In genomic region chr22:42282943-42283287, GRCh38 we compare ENCODE assay signal across 10 cellular contexts. TPM values are rescaled to one million over a fixed set of nuclear protein-coding genes. Genes with fewer than 3 reads are reported as not detected.
DNase-seq lines count a peak whose midpoint lies in the region; ATAC-seq and TF ChIP-seq lines count a peak whose summit lies in the region.
"Had no signal": no experiment of that assay in that cellular context is flagged by ENCODE, and none has a peak within 500 bp of the region (broad histone marks: within the 10 kb centered on the region; RNA-seq: fewer than 3 reads in every experiment).

No MANE protein-coding gene starts in this region.

- no peak for TF ChIP-seq CTCF in breast epithelium (IDR thresholded peaks at IDR 0.05)
- no peak for TF ChIP-seq CTCF in mammary epithelial cell (conservative IDR thresholded peaks at IDR 0.05 in 1 of 2, IDR thresholded peaks at IDR 0.05 in 1 of 2; ENCODE audit: extremely low read depth in 1 of 2, insufficient read depth in 1 of 2, low read depth in 1 of 2, low read length in 2 of 2)
- no peak for TF ChIP-seq CTCF in upper lobe of left lung (IDR thresholded peaks at IDR 0.05)

- in situ Hi-C loops in mammary epithelial cell (cut with MboI; ENCODE audit: low sequenced_read_pairs in 2 of 2), result no loop called here

- H3K9me3 ChIP-seq in breast epithelium, result no peaks in the 10 kb centered on the region
- no peaks in the 10 kb centered on the region for H3K9me3 ChIP-seq in mammary epithelial cell (replicated peaks; ENCODE audit: insufficient read depth, low read length)
- no peaks in the 10 kb centered on the region for H3K9me3 ChIP-seq in naive thymus-derived CD4-positive, alpha-beta T cell (ENCODE audit: control insufficient read depth in 2 of 3, low read length in 3 of 3)
- H3K9me3 ChIP-seq in upper lobe of left lung, result no peaks in the 10 kb centered on the region
- H3K9me3 ChIP-seq: BE2C had no signal

- no TSS peak for BruUV-seq in mammary epithelial cell (replicated peaks; lab: Mats Ljungman, UMichigan)

- peaks cover 7% of the 10 kb centered on the region for H3K36me3 Mint-ChIP-seq in central memory CD8-positive, alpha-beta T cell (ENCODE audit: insufficient read depth)
- no peaks in the 10 kb centered on the region for H3K36me3 Mint-ChIP-seq in naive thymus-derived CD4-positive, alpha-beta T cell

- no peaks in the 10 kb centered on the region for H3K79me2 ChIP-seq in mammary epithelial cell (ENCODE audit: insufficient read depth, low read length)

- H3K4me2 ChIP-seq in mammary epithelial cell (ENCODE audit: insufficient read depth, low read depth, low read length), result no peak overlapping the region

- 41% methylated on average over 14 of the region's 14 CpGs for WGBS in mammary epithelial cell (ENCODE audit: low coverage, missing lambda C conversion rate)
- WGBS in upper lobe of left lung, 2 donors, result 26 to 53% methylated on average over 13 to 14 of the region's 14 CpGs

- DNase-seq in breast epithelium (ENCODE audit: low spot score in 2 of 2) (no peak), mammary epithelial cell (no peak), upper lobe of left lung (no peak), SIG-M5 (lab: John Stamatoyannopoulos, UW) (no peak)
- no peak for DNase-seq in central memory CD8-positive, alpha-beta T cell (ENCODE audit: low spot score in 2 of 2)
- no peak for DNase-seq in naive thymus-derived CD4-positive, alpha-beta T cell
- DNase-seq: effector CD8-positive, alpha-beta T cell had no signal

- H2AFZ ChIP-seq in mammary epithelial cell (ENCODE audit: low read depth, low read length), result no peak overlapping the region

- peak overlapping the region; percentile 27 to 74 (median 49) for H3K4me3 ChIP-seq in breast epithelium
- no peak overlapping the region for H3K4me3 ChIP-seq in mammary epithelial cell (replicated peaks in 1 of 3; ENCODE audit: insufficient read depth in 1 of 3, low read depth in 2 of 3, low read length in 3 of 3)
- H3K4me3 ChIP-seq in naive thymus-derived CD4-positive, alpha-beta T cell (ENCODE audit: low read length), result no peak overlapping the region
- H3K4me3 ChIP-seq in upper lobe of left lung, result peak overlapping the region in 3 of 4 donors; percentile 28 to 43 (median 32)

- CTCF ChIA-PET in mammary epithelial cell (lab: Charles Lee; ENCODE audit: low non-redundant PET), result no interaction called here
- CTCF ChIA-PET in naive thymus-derived CD4-positive, alpha-beta T cell (lab: Charles Lee), result interaction anchor here (1.1 kb wide), 1 partner anchor 10 kb away, joined by 9 read pairs; no protein-coding TSS in a partner anchor

- no peak overlapping the region for H3K27ac Mint-ChIP-seq in central memory CD8-positive, alpha-beta T cell (ENCODE audit: low read depth)
- peak overlapping the region in 3 of 9 donors; percentile 37 to 53 (median 42) for H3K27ac Mint-ChIP-seq in naive thymus-derived CD4-positive, alpha-beta T cell

- peaks cover 0 to 5% of the 10 kb centered on the region in 2 donors for H3K4me1 ChIP-seq in breast epithelium
- H3K4me1 ChIP-seq in mammary epithelial cell (ENCODE audit: insufficient read depth, low read length), result no peaks in the 10 kb centered on the region
- H3K4me1 ChIP-seq in naive thymus-derived CD4-positive, alpha-beta T cell (ENCODE audit: control insufficient read depth in 2 of 2, insufficient read depth in 2 of 2, low read length in 2 of 2), result peaks cover 28 to 31% of the 10 kb centered on the region in 2 donors
- peaks cover 13 to 17% (median 16%) of the 10 kb centered on the region in 4 donors for H3K4me1 ChIP-seq in upper lobe of left lung

- no peaks in the 10 kb centered on the region for H3K9me3 Mint-ChIP-seq in central memory CD8-positive, alpha-beta T cell
- no peaks in the 10 kb centered on the region for H3K9me3 Mint-ChIP-seq in naive thymus-derived CD4-positive, alpha-beta T cell

- H3K27me3 Mint-ChIP-seq in central memory CD8-positive, alpha-beta T cell, result peaks cover 25% of the 10 kb centered on the region
- H3K27me3 Mint-ChIP-seq in naive thymus-derived CD4-positive, alpha-beta T cell, result peaks cover 0 to 28% (median 4%) of the 10 kb centered on the region in 5 donors

- H3K27ac ChIP-seq in breast epithelium, result no peak overlapping the region
- H3K27ac ChIP-seq in mammary epithelial cell (ENCODE audit: insufficient read depth, low read depth, low read length), result no peak overlapping the region
- no peak overlapping the region for H3K27ac ChIP-seq in naive thymus-derived CD4-positive, alpha-beta T cell (ENCODE audit: low read depth, low read length)
- no peak overlapping the region for H3K27ac ChIP-seq in upper lobe of left lung

- peaks cover 40% of the 10 kb centered on the region for H3K4me1 Mint-ChIP-seq in central memory CD8-positive, alpha-beta T cell
- H3K4me1 Mint-ChIP-seq in naive thymus-derived CD4-positive, alpha-beta T cell, result peaks cover 29 to 48% (median 45%) of the 10 kb centered on the region in 7 donors

- H4K20me1 ChIP-seq in mammary epithelial cell (ENCODE audit: insufficient read depth, low read length), result no peaks in the 10 kb centered on the region

- H3K27me3 ChIP-seq in breast epithelium (peaks cover 0 to 13% of the 10 kb centered on the region in 2 donors), mammary epithelial cell (ENCODE audit: insufficient read depth, low read length) (peaks cover 10% of the 10 kb centered on the region), upper lobe of left lung (peaks cover 0 to 15% (median 6%) of the 10 kb centered on the region in 4 donors)
- H3K27me3 ChIP-seq in naive thymus-derived CD4-positive, alpha-beta T cell (ENCODE audit: control insufficient read depth in 2 of 2, insufficient read depth in 2 of 2, low read length in 2 of 2), result no peaks in the 10 kb centered on the region
- H3K27me3 ChIP-seq: BE2C had no signal

- intact Hi-C loops in breast epithelium (cut with DNase I; ENCODE audit: low total_unique reads), result no loop called here
- intact Hi-C loops in mammary epithelial cell (cut with micrococcal nuclease), result no loop called here
- intact Hi-C loops in naive thymus-derived CD4-positive, alpha-beta T cell (cut with micrococcal nuclease), result no loop called here

- H3K36me3 ChIP-seq in breast epithelium (no peaks in the 10 kb centered on the region), mammary epithelial cell (ENCODE audit: insufficient read depth, low read length) (no peaks in the 10 kb centered on the region), upper lobe of left lung (no peaks in the 10 kb centered on the region)
- no peaks in the 10 kb centered on the region for H3K36me3 ChIP-seq in naive thymus-derived CD4-positive, alpha-beta T cell (ENCODE audit: control insufficient read depth in 2 of 3, insufficient read depth in 3 of 3, low read length in 3 of 3)
- H3K36me3 ChIP-seq: BE2C had no signal

- POLR2A ChIA-PET in naive thymus-derived CD4-positive, alpha-beta T cell (lab: Charles Lee), result interaction anchor here (0.6 kb wide), 1 partner anchor 13 kb away, joined by 3 read pairs; no protein-coding TSS in a partner anchor

- dilution Hi-C loops in mammary epithelial cell (cut with HindIII; ENCODE audit: low sequenced_read_pairs), result no loop called here

- no peak overlapping the region for H3K9ac ChIP-seq in mammary epithelial cell (ENCODE audit: insufficient read depth, low read length)

- peak overlapping the region; percentile 31 for H3K4me3 Mint-ChIP-seq in central memory CD8-positive, alpha-beta T cell
- H3K4me3 Mint-ChIP-seq in naive thymus-derived CD4-positive, alpha-beta T cell, result peak overlapping the region; percentile 46 to 84 (median 70)

- TF ChIP-seq POLR2A in breast epithelium (IDR thresholded peaks at IDR 0.05), result no peak
- TF ChIP-seq POLR2A in upper lobe of left lung (IDR thresholded peaks at IDR 0.05), result no peak

- no peak for ATAC-seq in central memory CD8-positive, alpha-beta T cell (replicated peaks; ENCODE audit: extremely low read depth, poor library complexity, severe bottlenecking)
- no peak for ATAC-seq in naive thymus-derived CD4-positive, alpha-beta T cell
- ATAC-seq in upper lobe of left lung (ENCODE audit: low FRiP score in 2 of 2) (no peak), GM19467 (IDR thresholded peaks at IDR 0.05; ENCODE audit: unreplicated experiment) (no peak), GM21825 (IDR thresholded peaks at IDR 0.05; ENCODE audit: unreplicated experiment) (no peak)

- no peak for TF ChIP-seq EP300 in upper lobe of left lung (IDR thresholded peaks at IDR 0.05)

RNA-seq across cellular contexts. Expression of gene TCF20, which starts 12.5 kb away (rescaled TPM):
- total RNA-seq in breast epithelium, result 10 to 100 TPM; 24.2 to 43.3 (median 36.1) TPM
- total RNA-seq in mammary epithelial cell, result 10 to 100 TPM; 49.2 to 62.5 TPM
- polyA plus RNA-seq in mammary epithelial cell, result 26.0 TPM
- 64.9 TPM for polyA minus RNA-seq in mammary epithelial cell
- total RNA-seq in naive thymus-derived CD4-positive, alpha-beta T cell, result 10 to 100 TPM; 63.6 to 97.2 (median 78.1) TPM
- 1 to 10 TPM; 3.3 to 3.8 TPM for polyA plus RNA-seq in naive thymus-derived CD4-positive, alpha-beta T cell
- 10 to 100 TPM; 27.5 to 49.9 (median 45.1) TPM for total RNA-seq in upper lobe of left lung

Comparison
In these comparisons a context has a peak if more than half of its experiments do, and no peak if none do; other contexts are left out.
1. H3K4me3 ChIP-seq: peak in breast epithelium (3 of 3) and upper lobe of left lung (3 of 4); none in mammary epithelial cell (0 of 3) and naive thymus-derived CD4-positive, alpha-beta T cell (single experiment).